Comparison of ENCODE assay signal across 1 cellular context in the genomic region with DNA sequence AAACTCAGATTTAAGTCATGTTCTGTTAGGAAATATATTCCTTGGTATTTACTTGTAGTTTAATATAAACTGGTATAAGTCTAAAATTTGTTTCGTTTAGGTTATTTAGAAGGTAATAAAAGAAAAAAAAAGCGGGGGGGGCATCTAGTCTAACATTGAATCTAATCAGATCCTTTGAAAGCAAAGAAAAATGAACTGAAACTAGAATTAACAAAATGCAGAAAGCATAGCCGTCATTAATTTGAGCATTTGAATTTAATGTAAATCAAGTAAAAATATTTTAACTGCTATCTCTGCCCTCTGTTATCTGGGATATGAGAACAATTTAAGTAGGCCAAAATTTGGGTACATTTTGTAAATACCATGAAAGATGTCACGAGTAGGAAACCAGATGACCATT.
TF ChIP-seq lines count a peak whose summit lies in the region.

No MANE protein-coding gene starts in this region.

TF ChIP-seq in WTC11, 78 proteins besides CTCF, POLR2A, EP300 and RAD21 (continued from another document):
- TF ChIP-seq HMGXB4 (CRISPR knock-in tag; IDR thresholded peaks at IDR 0.05): no peak
- TF ChIP-seq ZNF263 (CRISPR knock-in tag; IDR thresholded peaks at IDR 0.05; ENCODE audit: low read depth): no peak
- no peak for TF ChIP-seq SMAD3 (CRISPR knock-in tag; IDR thresholded peaks at IDR 0.05; ENCODE audit: borderline replicate concordance)
- no peak for TF ChIP-seq AFF4 (CRISPR knock-in tag; IDR thresholded peaks at IDR 0.05; ENCODE audit: borderline replicate concordance)
- no peak for TF ChIP-seq ZNF512 (CRISPR knock-in tag; IDR thresholded peaks at IDR 0.05; ENCODE audit: borderline replicate concordance)
- no peak for TF ChIP-seq ATF2 (CRISPR knock-in tag; IDR thresholded peaks at IDR 0.05; ENCODE audit: borderline replicate concordance, low read depth)
- TF ChIP-seq, protein P1, sequence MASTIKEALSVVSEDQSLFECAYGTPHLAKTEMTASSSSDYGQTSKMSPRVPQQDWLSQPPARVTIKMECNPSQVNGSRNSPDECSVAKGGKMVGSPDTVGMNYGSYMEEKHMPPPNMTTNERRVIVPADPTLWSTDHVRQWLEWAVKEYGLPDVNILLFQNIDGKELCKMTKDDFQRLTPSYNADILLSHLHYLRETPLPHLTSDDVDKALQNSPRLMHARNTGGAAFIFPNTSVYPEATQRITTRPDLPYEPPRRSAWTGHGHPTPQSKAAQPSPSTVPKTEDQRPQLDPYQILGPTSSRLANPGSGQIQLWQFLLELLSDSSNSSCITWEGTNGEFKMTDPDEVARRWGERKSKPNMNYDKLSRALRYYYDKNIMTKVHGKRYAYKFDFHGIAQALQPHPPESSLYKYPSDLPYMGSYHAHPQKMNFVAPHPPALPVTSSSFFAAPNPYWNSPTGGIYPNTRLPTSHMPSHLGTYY (CRISPR knock-in tag; IDR thresholded peaks at IDR 0.05): no peak
